Comparison of ENCODE assay signal across 1 cellular context in the genomic region with DNA sequence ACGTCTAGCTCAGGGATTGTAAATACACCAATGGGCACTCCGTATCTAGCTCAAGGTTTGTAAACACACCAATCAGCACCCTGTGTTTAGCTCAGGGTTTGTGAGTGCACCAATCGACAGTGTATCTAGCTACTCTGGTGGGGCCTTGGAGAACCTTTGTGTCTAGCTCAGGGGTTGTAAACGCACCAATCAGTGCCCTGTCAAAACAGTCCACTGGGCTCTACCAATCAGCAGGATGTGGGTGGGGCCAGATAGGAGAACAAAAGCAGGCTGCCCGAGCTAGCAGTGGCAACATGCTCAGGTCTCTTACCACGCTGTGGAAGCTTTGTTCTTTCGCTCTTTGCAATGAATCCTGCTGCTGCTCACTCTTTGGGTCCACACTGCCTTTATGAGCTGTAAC.
TF ChIP-seq lines count a peak whose summit lies in the region.

No MANE protein-coding gene starts in this region.

TF ChIP-seq in WTC11, 78 proteins besides CTCF, POLR2A, EP300 and RAD21:
- peak; percentile 51; the same call in 1 of the 2 replicates for TF ChIP-seq NFYB (CRISPR knock-in tag; conservative IDR thresholded peaks at IDR 0.05; ENCODE audit: low read depth)
